Comparison of ENCODE assay signal across 10 cellular contexts in genomic region chr22:27238935-27239510, GRCh38.
DNase-seq lines count a peak whose midpoint lies in the region; ATAC-seq, FAIRE-seq and TF ChIP-seq lines count a peak whose summit lies in the region.
"Had no signal": no experiment of that assay in that cellular context is flagged by ENCODE, and none has a peak within 500 bp of the region (broad histone marks: within the 10 kb centered on the region; RNA-seq: fewer than 3 reads in every experiment).

No MANE protein-coding gene starts in this region.

- TF ChIP-seq EP300 in A549 (IDR thresholded peaks at IDR 0.05), result peak; percentile 84 to 95; a peak in 4 of 5 replicates

- H3K9me3 Mint-ChIP-seq in GM23338, result no peaks in the 10 kb centered on the region

- ATAC-seq in A549 (peak; percentile 78 to 86), lower lobe of right lung (peak; percentile 61 to 62), GM23338 (no peak), HG03520 (IDR thresholded peaks at IDR 0.05; ENCODE audit: unreplicated experiment) (no peak), HG02678 (IDR thresholded peaks at IDR 0.05; ENCODE audit: unreplicated experiment) (no peak)

- H3K36me3 ChIP-seq in lower lobe of right lung (no peaks in the 10 kb centered on the region), GM23338 (ENCODE audit: insufficient read depth) (no peaks in the 10 kb centered on the region)
- H3K36me3 ChIP-seq: BLaER1 treated with 17β-estradiol and CSF1 and Interleukin-3, amounts not matched to agents 10 nM and 100 nM had no signal

- H2AFZ ChIP-seq in GM23338, result no peak overlapping the region

- H3K9me2 ChIP-seq in GM23338 (ENCODE audit: insufficient read depth), result no peaks in the 10 kb centered on the region

- FAIRE-seq in A549 (lab: Jason Lieb, UNC), result no peak

- H3K4me3 Mint-ChIP-seq in GM23338, result no peak overlapping the region

- H3K79me2 ChIP-seq in GM23338 (replicated peaks; ENCODE audit: insufficient read depth), result no peaks in the 10 kb centered on the region

- H3K4me2 ChIP-seq in A549 (peak overlapping the region; percentile 49), GM23338 (no peak overlapping the region)
- H3K4me2 ChIP-seq: BLaER1 treated with 17β-estradiol and CSF1 and Interleukin-3, amounts not matched to agents 10 nM and 100 nM had no signal

- no peaks in the 10 kb centered on the region for H3F3A ChIP-seq in GM23338 (replicated peaks; ENCODE audit: low read depth)

- no peaks in the 10 kb centered on the region for H3K36me3 Mint-ChIP-seq in GM23338 (ENCODE audit: low read depth)

- TF ChIP-seq POLR2A in A549 (IDR thresholded peaks at IDR 0.05; ENCODE audit: low read length), result no peak

- H3K4me3 ChIP-seq in A549, result no peak overlapping the region
- no peak overlapping the region for H3K4me3 ChIP-seq in lower lobe of right lung
- no peak overlapping the region for H3K4me3 ChIP-seq in GM23338
- H3K4me3 ChIP-seq: BLaER1 treated with 17β-estradiol and CSF1 and Interleukin-3, amounts not matched to agents 10 nM and 100 nM had no signal

- H3K27ac ChIP-seq in A549 (peak overlapping the region; percentile 93 to 99), lower lobe of right lung (no peak overlapping the region), GM23338 (ENCODE audit: low read depth) (no peak overlapping the region)
- H3K27ac ChIP-seq: BLaER1 treated with 17β-estradiol and CSF1 and Interleukin-3, amounts not matched to agents 10 nM and 100 nM had no signal

- H3K27me3 ChIP-seq in lower lobe of right lung (ENCODE audit: low read depth) (peaks cover 5% of the 10 kb centered on the region), GM23338 (ENCODE audit: insufficient read depth) (no peaks in the 10 kb centered on the region)
- H3K27me3 ChIP-seq: BLaER1 treated with 17β-estradiol and CSF1 and Interleukin-3, amounts not matched to agents 10 nM and 100 nM had no signal

- CTCF ChIA-PET in A549 (lab: Yijun Ruan, JAX), result interaction anchor here (0.8 to 1.3 kb wide), 5 partner anchors 93 to 130 kb away, joined by 3 to 4 read pairs (median 4); no protein-coding TSS in a partner anchor

- TF ChIP-seq CTCF in A549 (IDR thresholded peaks at IDR 0.05) (no peak), lower lobe of right lung (IDR thresholded peaks at IDR 0.05) (no peak), GM23338 (conservative IDR thresholded peaks at IDR 0.05; ENCODE audit: low read depth in 2 of 2) (no peak)

- peaks cover 5% of the 10 kb centered on the region for H3K27me3 Mint-ChIP-seq in GM23338 (ENCODE audit: insufficient read depth, low read depth, poor library complexity)

- POLR2A ChIA-PET in A549 (lab: Yijun Ruan, JAX), result interaction anchor here (1.0 to 1.3 kb wide), 2 partner anchors 16 to 126 kb away, joined by 3 read pairs; no protein-coding TSS in a partner anchor

- H3K9me3 ChIP-seq in A549 (peaks cover under 1% of the 10 kb centered on the region; the same call in 1 of the 3 replicates), lower lobe of right lung (no peaks in the 10 kb centered on the region)
- H3K9me3 ChIP-seq: BLaER1 treated with 17β-estradiol and CSF1 and Interleukin-3, amounts not matched to agents 10 nM and 100 nM had no signal

- intact Hi-C loops in lower lobe of right lung (cut with DNase I), result no loop called here

- peak in 1 of 2 experiments; percentile 49; a peak in 3 of 5 replicates for TF ChIP-seq RAD21 in A549 (conservative IDR thresholded peaks at IDR 0.05 in 1 of 2, IDR thresholded peaks at IDR 0.05 in 1 of 2)

- peaks cover 6% of the 10 kb centered on the region for H3K4me1 Mint-ChIP-seq in GM23338

- H3K4me1 ChIP-seq in A549 (peaks cover 57% of the 10 kb centered on the region), lower lobe of right lung (no peaks in the 10 kb centered on the region), GM23338 (ENCODE audit: insufficient read depth) (no peaks in the 10 kb centered on the region)

- 39% methylated on average over 5 of the region's 10 CpGs for WGBS in A549 (ENCODE audit: missing lambda C conversion rate)

- no peaks in the 10 kb centered on the region for H4K20me1 ChIP-seq in GM23338 (replicated peaks; ENCODE audit: insufficient read depth)

- peak; percentile 57 to 91 for DNase-seq in A549 (ENCODE audit: low read depth in 1 of 2, low spot score in 1 of 2)
- DNase-seq in NCI-H1694 (lab: John Stamatoyannopoulos, UW), result peak; percentile 76
- DNase-seq in dedifferentiated amniotic fluid mesenchymal stem cell (ENCODE audit: extremely low spot score), result peak; percentile 63
- peak; percentile 52 for DNase-seq in lower lobe of right lung
- DNase-seq in GM23338 (ENCODE audit: low spot score), result no peak
- DNase-seq in NCI-H1436 (lab: John Stamatoyannopoulos, UW), result no peak
- DNase-seq: stimulated activated CD4-positive, alpha-beta T cell treated with anti-CD3 and anti-CD28 coated beads, Interleukin-1b, Interleukin-23, amount 100 ng/mL, for 48 hours had no signal

- no peak overlapping the region for H3K27ac Mint-ChIP-seq in GM23338

TF ChIP-seq in A549, 52 proteins besides CTCF, POLR2A, EP300 and RAD21 (continues in another document):
- TF ChIP-seq TP53 (CRISPR knock-in tag; IDR thresholded peaks at IDR 0.05) (no peak), CEBPB (IDR thresholded peaks at IDR 0.05) (peak; percentile 68 to 92; a peak in 3 of 4 replicates), HDAC2 (IDR thresholded peaks at IDR 0.05) (no peak), CHD4 (IDR thresholded peaks at IDR 0.05; ENCODE audit: borderline replicate concordance) (no peak), ZSCAN20 (CRISPR knock-in tag; IDR thresholded peaks at IDR 0.05) (no peak), RFX5 (IDR thresholded peaks at IDR 0.05) (no peak), REST (IDR thresholded peaks at IDR 0.05) (no peak), EHF (CRISPR knock-in tag; IDR thresholded peaks at IDR 0.05) (no peak)

TF ChIP-seq in GM23338, 12 proteins besides CTCF, POLR2A, EP300 and RAD21 (continues in another document):
- no peak for TF ChIP-seq ETS1 (IDR thresholded peaks at IDR 0.05)
- no peak for TF ChIP-seq STAT1 (IDR thresholded peaks at IDR 0.05; ENCODE audit: unreplicated experiment)
- TF ChIP-seq ZNF114 (CRISPR knock-in tag; IDR thresholded peaks at IDR 0.05), result no peak
- no peak for TF ChIP-seq EZH2 (IDR thresholded peaks at IDR 0.05; ENCODE audit: low read depth, unreplicated experiment)
- TF ChIP-seq REST (IDR thresholded peaks at IDR 0.05; ENCODE audit: unreplicated experiment), result no peak
- TF ChIP-seq EZH2phosphoT487 (IDR thresholded peaks at IDR 0.05; ENCODE audit: unreplicated experiment), result no peak
- no peak for TF ChIP-seq ZNF331 (CRISPR knock-in tag; IDR thresholded peaks at IDR 0.05; ENCODE audit: low read depth)
- TF ChIP-seq JUNB (IDR thresholded peaks at IDR 0.05; ENCODE audit: unreplicated experiment), result no peak
- no peak for TF ChIP-seq CREB1 (CRISPR knock-in tag; IDR thresholded peaks at IDR 0.05; ENCODE audit: low read depth)

Comparison
In these comparisons a context has a peak if more than half of its experiments do, and no peak if none do; other contexts are left out.
1. ATAC-seq: peak in A549 (2 of 2) and lower lobe of right lung (2 of 2); none in GM23338 (single experiment), HG03520 (single experiment) and HG02678 (single experiment).
2. DNase-seq: peak in A549 (2 of 2), NCI-H1694 (single experiment), dedifferentiated amniotic fluid mesenchymal stem cell (single experiment) and lower lobe of right lung (single experiment); none in GM23338 (single experiment) and NCI-H1436 (single experiment).
3. H3K27ac ChIP-seq: peak in A549 (2 of 2); none in lower lobe of right lung (single experiment) and GM23338 (single experiment).